ENCODE assay signal across 8 cellular contexts in the genomic region with DNA sequence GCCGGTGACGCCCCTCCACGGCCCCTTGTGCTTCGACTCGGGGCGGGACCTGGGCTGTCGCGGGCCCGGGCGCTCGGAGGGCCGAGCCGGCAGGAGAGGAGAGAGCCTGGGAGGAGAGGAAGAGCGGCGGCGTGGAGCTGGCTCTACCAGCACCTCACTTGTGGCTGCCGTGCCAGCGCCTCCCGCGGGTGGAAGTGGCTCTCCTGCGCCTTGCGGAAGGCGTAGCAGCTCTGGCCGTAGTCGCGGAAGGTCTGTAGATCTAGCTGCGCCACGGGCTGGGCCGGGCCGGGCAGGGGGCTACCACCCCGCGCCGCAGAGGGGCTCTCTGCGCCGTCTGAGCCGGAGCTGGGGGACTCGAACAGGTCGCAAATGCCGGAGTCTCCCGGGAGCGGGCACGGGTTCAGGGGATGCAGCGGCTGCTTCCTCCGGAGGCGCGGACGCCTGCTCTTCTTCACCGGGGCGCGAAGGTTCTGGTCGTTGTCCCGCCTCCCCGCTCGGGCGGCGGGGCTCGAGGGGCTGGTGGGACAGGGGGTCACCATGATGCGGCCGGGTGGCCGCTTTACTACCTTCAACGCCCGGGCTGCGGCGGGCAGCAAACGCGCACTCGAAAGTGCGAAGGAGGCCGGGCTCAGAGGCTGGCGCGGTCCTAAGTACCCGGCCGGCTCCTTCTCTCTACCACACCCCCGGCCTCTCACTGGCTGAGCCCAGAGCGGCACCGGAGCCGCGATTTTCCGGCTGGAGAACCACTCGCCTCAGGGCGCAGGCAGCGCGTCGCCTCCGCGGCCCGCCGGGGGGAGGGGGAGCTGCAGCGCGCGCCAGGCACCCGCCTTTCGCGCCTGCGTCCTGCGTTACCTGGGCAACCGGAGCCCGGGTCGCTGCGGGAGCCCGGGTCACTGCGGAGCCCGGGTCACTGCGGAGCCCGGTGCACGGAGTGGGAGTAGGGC. TPM values are rescaled to one million over a fixed set of nuclear protein-coding genes. Genes with fewer than 3 reads are reported as not detected.
DNase-seq lines count a peak whose midpoint lies in the region; ATAC-seq, FAIRE-seq and TF ChIP-seq lines count a peak whose summit lies in the region.

CCNO (minus strand) TSS at position 624 of the 944 bp plus-strand sequence; CDS start at position 539, 85 bp downstream.

- peak within 1 kb of the TSS; percentile 54 for H3K4me3 ChIP-seq in GM08714 (ENCODE audit: low read length)
- peak within 1 kb of the TSS; percentile 75 for H3K4me3 ChIP-seq in bronchial epithelial cell (ENCODE audit: low read depth, low read length)
- H3K4me3 ChIP-seq in skin epidermis: peak within 1 kb of the TSS; percentile 49 to 76 (median 55)

- DNase-seq in NCI-H1694 treated with DMSO at 0.1 percent for 48 hours (lab: John Stamatoyannopoulos, UW): peak; percentile 71
- DNase-seq in T-helper 9 cell: peak; percentile 47
- DNase-seq in bronchial epithelial cell (ENCODE audit: low read depth): peak; percentile 72
- DNase-seq in islet precursor cell: peak; percentile 93

- no peaks in the 10 kb centered on the region for H3K27me3 ChIP-seq in bronchial epithelial cell (ENCODE audit: control insufficient read depth, insufficient read depth, low read length)

- ATAC-seq in HG02678 (IDR thresholded peaks at IDR 0.05; ENCODE audit: unreplicated experiment) (peak; percentile 67), HG03520 (IDR thresholded peaks at IDR 0.05; ENCODE audit: unreplicated experiment) (no peak)

- no peaks in the 10 kb centered on the region for H3K36me3 ChIP-seq in bronchial epithelial cell (ENCODE audit: control insufficient read depth, insufficient read depth, low read length)

- H3K27ac ChIP-seq in skin epidermis: peak within 1 kb of the TSS in 10 of 21 experiments; percentile 5 to 77 (median 62)

- no peak for FAIRE-seq in bronchial epithelial cell (lab: Jason Lieb, UNC)

- peak; percentile 37 for TF ChIP-seq CTCF in bronchial epithelial cell (IDR thresholded peaks at IDR 0.05; ENCODE audit: insufficient read depth, low read length, severe bottlenecking)

RNA-seq across cellular contexts. Expression of gene CCNO, which starts in this region (rescaled TPM):
- 1.6 and 1.8 TPM in 2 replicates for total RNA-seq in bronchial epithelial cell
